18 cellular contexts compared by ENCODE assay signal in genomic region chr1:76229279-76229977, GRCh38.
DNase-seq lines count a peak whose midpoint lies in the region; ATAC-seq and TF ChIP-seq lines count a peak whose summit lies in the region.
"Had no signal": no experiment of that assay in that cellular context is flagged by ENCODE, and none has a peak within 500 bp of the region (broad histone marks: within the 10 kb centered on the region; RNA-seq: fewer than 3 reads in every experiment).

No MANE protein-coding gene starts in this region.

- no peaks in the 10 kb centered on the region for H3K9me3 ChIP-seq in BLaER1
- no peaks in the 10 kb centered on the region for H3K9me3 ChIP-seq in mesodermal cell (ENCODE audit: control insufficient read depth, low read length)
- no peaks in the 10 kb centered on the region for H3K9me3 ChIP-seq in mesenchymal stem cell (ENCODE audit: control insufficient read depth, low read length)

- 0 out of 2 replicates have a peak, but pooled peaks cover 2% of the 10 kb centered on the region for H3K9me3 Mint-ChIP-seq in WTC11
- H3K9me3 Mint-ChIP-seq: CD8-positive, alpha-beta T cell had no signal

- POLR2A ChIA-PET in WTC11 (lab: Charles Lee) = no interaction called here

- H3K79me1 ChIP-seq in mesenchymal stem cell (replicated peaks; ENCODE audit: low read length, poor library complexity, severe bottlenecking) = no peaks in the 10 kb centered on the region

- H3K27ac ChIP-seq in BLaER1 = no peak overlapping the region
- H3K27ac ChIP-seq in mesodermal cell (ENCODE audit: low read depth, low read length, severe bottlenecking) = peak overlapping the region; percentile 55
- H3K27ac ChIP-seq in mesenchymal stem cell (ENCODE audit: low read length, poor library complexity, severe bottlenecking) = no peak overlapping the region

- peak overlapping the region; percentile 62 for H3K4me2 ChIP-seq in BLaER1
- H3K4me2 ChIP-seq in mesenchymal stem cell (ENCODE audit: low read length, poor library complexity, severe bottlenecking) = no peak overlapping the region

- TF ChIP-seq CTCF in WTC11 (IDR thresholded peaks at IDR 0.05) (no peak), GM20000 (IDR thresholded peaks at IDR 0.05; ENCODE audit: extremely low read depth, missing control alignments) (no peak)

- no peak overlapping the region for H2AK5ac ChIP-seq in mesenchymal stem cell (ENCODE audit: low read length, severe bottlenecking)

- no peak overlapping the region for H2BK5ac ChIP-seq in mesenchymal stem cell (ENCODE audit: low read depth, low read length, poor library complexity, severe bottlenecking)

- WGBS in mesodermal cell (ENCODE audit: insufficient coverage in 2 of 2), 2 experiments = 59 to 61% methylated on average over 3 of the region's 7 CpGs
- 57% methylated on average over 5 of the region's 7 CpGs for WGBS in mesenchymal stem cell

- no peak overlapping the region for H3K14ac ChIP-seq in mesenchymal stem cell (ENCODE audit: low read length in 2 of 2)

- H3K4me1 Mint-ChIP-seq in WTC11 = peaks cover 86% of the 10 kb centered on the region

- H3K4me3 ChIP-seq in BLaER1 = no peak overlapping the region
- H3K4me3 ChIP-seq in mesodermal cell (ENCODE audit: extremely low read depth, insufficient read depth, low read length, poor library complexity, severe bottlenecking) = no peak overlapping the region
- no peak overlapping the region for H3K4me3 ChIP-seq in mesenchymal stem cell (ENCODE audit: insufficient read depth in 1 of 2, low read depth in 1 of 2, low read length in 2 of 2)

- no peaks in the 10 kb centered on the region for H3K36me3 ChIP-seq in BLaER1
- H3K36me3 ChIP-seq in mesodermal cell (ENCODE audit: control insufficient read depth, insufficient read depth, low read length) = no peaks in the 10 kb centered on the region
- H3K36me3 ChIP-seq in mesenchymal stem cell (ENCODE audit: control insufficient read depth in 1 of 2, insufficient read depth in 2 of 2, low read depth in 1 of 2, low read length in 2 of 2) = no peaks in the 10 kb centered on the region

- H3K4me3 Mint-ChIP-seq in WTC11 = peak overlapping the region; percentile 18; the same call in 1 of the 2 replicates
- H3K4me3 Mint-ChIP-seq: B cell; CD8-positive, alpha-beta T cell had no signal

- H4K91ac ChIP-seq in mesenchymal stem cell (ENCODE audit: low read length) = no peak overlapping the region

- H4K20me1 ChIP-seq in BLaER1 = no peaks in the 10 kb centered on the region

- no peak; the same call in 1 of the 2 replicates for ATAC-seq in WTC11
- ATAC-seq: CD8-positive, alpha-beta T cell; Panc1 had no signal

- H3K36me3 Mint-ChIP-seq in WTC11 = no peaks in the 10 kb centered on the region
- H3K36me3 Mint-ChIP-seq: CD8-positive, alpha-beta T cell had no signal

- CTCF ChIA-PET in WTC11 (lab: Charles Lee) = no interaction called here

- H2BK12ac ChIP-seq in mesenchymal stem cell (ENCODE audit: low read length in 2 of 2) = no peak overlapping the region

- H3K27me3 ChIP-seq in BLaER1 (no peaks in the 10 kb centered on the region), mesenchymal stem cell (ENCODE audit: control insufficient read depth in 1 of 2, insufficient read depth in 1 of 2, low read length in 2 of 2) (no peaks in the 10 kb centered on the region)

- no peak overlapping the region for H3K18ac ChIP-seq in mesenchymal stem cell (ENCODE audit: low read depth in 1 of 2, low read length in 2 of 2)

- H3K4ac ChIP-seq in mesenchymal stem cell (ENCODE audit: low read depth in 1 of 2, low read length in 2 of 2) = no peak overlapping the region

- H2AFZ ChIP-seq in mesenchymal stem cell (ENCODE audit: low read depth, low read length) = no peak overlapping the region

- H3K4me1 ChIP-seq in BLaER1 = peaks cover 45% of the 10 kb centered on the region
- peaks cover 14% of the 10 kb centered on the region for H3K4me1 ChIP-seq in mesodermal cell (ENCODE audit: control insufficient read depth, insufficient read depth, low read length, poor library complexity, severe bottlenecking)
- no peaks in the 10 kb centered on the region for H3K4me1 ChIP-seq in mesenchymal stem cell (ENCODE audit: control insufficient read depth, insufficient read depth, low read depth, low read length)

- H4K8ac ChIP-seq in mesenchymal stem cell (ENCODE audit: low read length) = no peak overlapping the region

- H3K27me3 Mint-ChIP-seq in WTC11 (ENCODE audit: low read depth) = no peaks in the 10 kb centered on the region
- H3K27me3 Mint-ChIP-seq: B cell had no signal

- H3K9ac ChIP-seq in BLaER1 (no peak overlapping the region; the same call in 1 of the 2 replicates), mesenchymal stem cell (ENCODE audit: low read length) (no peak overlapping the region)

- H2BK15ac ChIP-seq in mesenchymal stem cell (ENCODE audit: low read depth, poor library complexity, severe bottlenecking) = no peak overlapping the region

- DNase-seq in ELF-1 (ENCODE audit: low read depth, low spot score) = peak; percentile 7
- no peak for DNase-seq in WTC11 (ENCODE audit: low spot score)
- DNase-seq in epidermal melanocyte (ENCODE audit: insufficient read length, low spot score) = no peak
- no peak for DNase-seq in mesenchymal stem cell
- no peak for DNase-seq in GM20000 (ENCODE audit: low spot score)
- DNase-seq: ACHN; CD8-positive, alpha-beta T cell; HCEC 1CT; NCI-H1048; NCI-H1694; NCI-H2107; NCI-H226; NCI-H526; SHP77 had no signal

- H3K23ac ChIP-seq in mesenchymal stem cell (ENCODE audit: low read length in 2 of 2) = no peak overlapping the region

- H2BK120ac ChIP-seq in mesenchymal stem cell (ENCODE audit: low read depth, low read length) = no peak overlapping the region

- H3K27ac Mint-ChIP-seq in WTC11 = peak overlapping the region; percentile 95
- H3K27ac Mint-ChIP-seq: B cell; CD8-positive, alpha-beta T cell had no signal

TF ChIP-seq in WTC11, 78 proteins besides CTCF, POLR2A, EP300 and RAD21:
- TF ChIP-seq GABPB1 (CRISPR knock-in tag; IDR thresholded peaks at IDR 0.05) (no peak), MAX (CRISPR knock-in tag; IDR thresholded peaks at IDR 0.05) (0 out of 2 replicates have a peak, but pooled peaks have one; percentile 25), ZNF121 (CRISPR knock-in tag; IDR thresholded peaks at IDR 0.05) (peak; percentile 98)
